Comparison of ENCODE assay signal across 32 cellular contexts in genomic region chr1:43277116-43277876, GRCh38. TPM values are rescaled to one million over a fixed set of nuclear protein-coding genes. Genes with fewer than 3 reads are reported as not detected.
DNase-seq lines count a peak whose midpoint lies in the region; TF ChIP-seq lines count a peak whose summit lies in the region.
"Had no signal": no experiment of that assay in that cellular context is flagged by ENCODE, and none has a peak within 500 bp of the region (broad histone marks: within the 10 kb centered on the region; RNA-seq: fewer than 3 reads in every experiment).

No MANE protein-coding gene starts in this region.

- H3K9me3 Mint-ChIP-seq in chondrocyte (ENCODE audit: low read depth) (no peaks in the 10 kb centered on the region), progenitor cell of endocrine pancreas (ENCODE audit: low read depth) (no peaks in the 10 kb centered on the region)
- H3K9me3 Mint-ChIP-seq: effector memory CD8-positive, alpha-beta T cell; mesothelial cell of epicardium had no signal

- TF ChIP-seq RAD21 in liver (IDR thresholded peaks at IDR 0.05): peak in 1 of 2 donors; percentile 34

- no peaks in the 10 kb centered on the region for H3K36me3 Mint-ChIP-seq in chondrocyte (ENCODE audit: low read depth)
- H3K36me3 Mint-ChIP-seq in progenitor cell of endocrine pancreas (ENCODE audit: insufficient read depth): peaks cover 21% of the 10 kb centered on the region
- H3K36me3 Mint-ChIP-seq: mesothelial cell of epicardium had no signal

- peak overlapping the region; percentile 52 to 65 for H3K27ac ChIP-seq in liver (ENCODE audit: low read depth in 1 of 2, low read length in 2 of 2)
- H3K27ac ChIP-seq: left ventricle myocardium inferior, RWPE1, SK-N-MC, tibial artery had no signal

- H3K4me1 ChIP-seq in liver (ENCODE audit: control insufficient read depth in 4 of 4, insufficient read depth in 4 of 4, low read length in 3 of 4): peaks cover 11 to 56% (median 36%) of the 10 kb centered on the region in 4 donors

- no peak overlapping the region for H3K27ac Mint-ChIP-seq in chondrocyte (ENCODE audit: unreplicated experiment)
- peak overlapping the region; percentile 94 for H3K27ac Mint-ChIP-seq in progenitor cell of endocrine pancreas
- H3K27ac Mint-ChIP-seq: activated naive CD8-positive, alpha-beta T cell treated with anti-CD3 and anti-CD28 coated beads, Interleukin-2, amount 50 U/mL, for 24 hours; mesothelial cell of epicardium; naive thymus-derived CD4-positive, alpha-beta T cell had no signal

- H3K4me1 Mint-ChIP-seq in chondrocyte (ENCODE audit: low read depth): peaks cover 4% of the 10 kb centered on the region
- peaks cover 33% of the 10 kb centered on the region for H3K4me1 Mint-ChIP-seq in progenitor cell of endocrine pancreas (ENCODE audit: low read depth)
- H3K4me1 Mint-ChIP-seq: mesothelial cell of epicardium had no signal

- H3K27me3 Mint-ChIP-seq in chondrocyte (ENCODE audit: low read depth) (no peaks in the 10 kb centered on the region), progenitor cell of endocrine pancreas (no peaks in the 10 kb centered on the region)
- H3K27me3 Mint-ChIP-seq: activated naive CD8-positive, alpha-beta T cell treated with anti-CD3 and anti-CD28 coated beads, Interleukin-2, amount 50 U/mL, for 24 hours had no signal

- no peaks in the 10 kb centered on the region for H3K36me3 ChIP-seq in liver (ENCODE audit: control insufficient read depth in 4 of 4, insufficient read depth in 3 of 4, low read depth in 1 of 4, low read length in 3 of 4)
- H3K36me3 ChIP-seq: left ventricle myocardium inferior had no signal

- DNase-seq in chondrocyte (ENCODE audit: low spot score): peak; percentile 77
- DNase-seq in progenitor cell of endocrine pancreas (ENCODE audit: low spot score, unreplicated experiment): no peak
- DNase-seq in HCEC 1CT: no peak
- no peak for DNase-seq in GDM1 (lab: John Stamatoyannopoulos, UW)
- DNase-seq in AG08395 (ENCODE audit: low spot score): no peak
- DNase-seq in NCI-H1417 (lab: John Stamatoyannopoulos, UW): no peak
- DNase-seq: activated CD4-positive, alpha-beta T cell treated with anti-CD3 and anti-CD28 coated beads, Interleukin-2, amount 50 U/mL, for 1 hour; activated CD4-positive, CD25-positive, alpha-beta regulatory T cell; activated gamma-delta T cell treated with Interleukin-2 at 50 U/mL for 16 hours; activated naive CD8-positive, alpha-beta T cell treated with anti-CD3 and anti-CD28 coated beads, Interleukin-2, amount 50 U/mL, for 24 hours; activated T-cell treated with anti-CD3 and anti-CD28 coated beads, Interleukin-2, amount 50 U/mL, for 1 hour; C1 segment of cervical spinal cord; central memory CD4-positive, alpha-beta T cell; effector memory CD8-positive, alpha-beta T cell; erythroblast; left ventricle myocardium inferior; naive thymus-derived CD4-positive, alpha-beta T cell; NCI-H146; stimulated activated CD4-positive, alpha-beta T cell treated with anti-CD3 and anti-CD28 coated beads, Interleukin-1b, Interleukin-23, amount 100 ng/mL, for 48 hours; stimulated activated naive CD8-positive, alpha-beta T cell treated with anti-CD3 and anti-CD28 coated beads, Interleukin-15, Interleukin-2, amounts not matched to agents 100 U/mL and 50 U/mL, for 24 hours had no signal

- H3K9me3 ChIP-seq in liver (ENCODE audit: control insufficient read depth in 4 of 4, low read length in 3 of 4): no peaks in the 10 kb centered on the region
- H3K9me3 ChIP-seq: left ventricle myocardium inferior, tibial artery had no signal

- H3K4me3 Mint-ChIP-seq in chondrocyte (ENCODE audit: unreplicated experiment): no peak overlapping the region
- H3K4me3 Mint-ChIP-seq in progenitor cell of endocrine pancreas (ENCODE audit: low read depth): no peak overlapping the region
- H3K4me3 Mint-ChIP-seq: activated naive CD8-positive, alpha-beta T cell treated with anti-CD3 and anti-CD28 coated beads, Interleukin-2, amount 50 U/mL, for 24 hours; effector memory CD8-positive, alpha-beta T cell; IgD-negative memory B cell; mesothelial cell of epicardium; naive thymus-derived CD4-positive, alpha-beta T cell had no signal

- no peak overlapping the region for H3K9ac ChIP-seq in liver (ENCODE audit: low read depth in 1 of 2, low read length in 2 of 2)

- WGBS in liver: 49% methylated on average over 7 of the region's 7 CpGs

- TF ChIP-seq CTCF in chondrocyte (IDR thresholded peaks at IDR 0.05): no peak
- TF ChIP-seq CTCF in liver (IDR thresholded peaks at IDR 0.05; ENCODE audit: low read depth, low read length, missing input control): no peak
- no peak for TF ChIP-seq CTCF in progenitor cell of endocrine pancreas (IDR thresholded peaks at IDR 0.05; ENCODE audit: unreplicated experiment)

- H3K4me3 ChIP-seq in liver (ENCODE audit: low read depth in 1 of 3, low read length in 3 of 3): no peak overlapping the region
- H3K4me3 ChIP-seq: left ventricle myocardium inferior, SK-N-MC, smooth muscle cell, tibial artery had no signal

- no peaks in the 10 kb centered on the region for H3K27me3 ChIP-seq in liver (ENCODE audit: control insufficient read depth in 4 of 4, insufficient read depth in 4 of 4, low read length in 3 of 4)

TF ChIP-seq in liver, 16 proteins besides CTCF, POLR2A, EP300 and RAD21:
- TF ChIP-seq ZBTB33 (IDR thresholded peaks at IDR 0.05): no peak
- peak; percentile 66 for TF ChIP-seq SP1 (IDR thresholded peaks at IDR 0.05)
- TF ChIP-seq EGR1 (IDR thresholded peaks at IDR 0.05; ENCODE audit: low read depth in 2 of 2): no peak
- TF ChIP-seq HNF4G (IDR thresholded peaks at IDR 0.05): peak; percentile 83
- TF ChIP-seq JUND (IDR thresholded peaks at IDR 0.05): peak in 1 of 2 donors; percentile 37
- TF ChIP-seq RXRA (IDR thresholded peaks at IDR 0.05): peak; percentile 75 to 76
- TF ChIP-seq HNF4A (conservative IDR thresholded peaks at IDR 0.05): peak; percentile 96
- TF ChIP-seq REST (IDR thresholded peaks at IDR 0.05): peak; percentile 33
TF ChIP-seq in liver: peak in this region for 6.

RNA-seq across cellular contexts. Expression of gene TMEM125, which starts 7.5 kb away (rescaled TPM):
- total RNA-seq in chondrocyte: not detected in 3 replicates
- total RNA-seq in liver: 1 to 10 TPM in 1 of 2 donors, under 1 TPM in 1; 0.61 to 1.0 TPM
- under 1 TPM; 0.21 to 0.76 TPM for polyA plus RNA-seq in liver
- total RNA-seq in progenitor cell of endocrine pancreas: 38.7 and 41.1 TPM in 2 replicates
- total RNA-seq: G401; glomerular endothelial cell; left ventricle myocardium inferior; NCI-H460; osteoblast; T-helper 1 cell treated with Interleukin-12 subunit alpha and Interleukin-12 subunit beta and Interleukin-4 antibody, amounts not matched to agents 30 ng/mL and 1 ng/mL, for 36 hours had no signal
- polyA plus RNA-seq: IgD-negative memory B cell had no signal

RNA-seq across cellular contexts. Expression of gene C1orf210, which starts 8.1 kb away (rescaled TPM):
- not detected in 3 replicates for total RNA-seq in chondrocyte
- total RNA-seq in liver: 1 to 10 TPM in 1 of 2 donors, under 1 TPM in 1; 0.75 to 5.0 TPM
- polyA plus RNA-seq in liver: 1 to 10 TPM in 1 of 2 donors, under 1 TPM in 1; 0.80 to 1.7 TPM
- 31.4 and 34.3 TPM in 2 replicates for total RNA-seq in progenitor cell of endocrine pancreas
- total RNA-seq: G401; glomerular endothelial cell; left ventricle myocardium inferior; naive thymus-derived CD4-positive, alpha-beta T cell; osteoblast; T-helper 1 cell treated with Interleukin-12 subunit alpha and Interleukin-12 subunit beta and Interleukin-4 antibody, amounts not matched to agents 30 ng/mL and 1 ng/mL, for 36 hours had no signal
- polyA plus RNA-seq: IgD-negative memory B cell; naive thymus-derived CD4-positive, alpha-beta T cell had no signal

RNA-seq across cellular contexts. Expression of gene TIE1, which starts 23.5 kb away (rescaled TPM):
- total RNA-seq in chondrocyte (not detected in 3 replicates), liver (10 to 100 TPM; 10.4 to 17.6 TPM), progenitor cell of endocrine pancreas (0.53 and 1.2 TPM in 2 replicates)
- 1 to 10 TPM; 3.6 to 7.3 TPM for polyA plus RNA-seq in liver
- total RNA-seq: G401, NCI-H460, osteoblast had no signal
- polyA plus RNA-seq: IgD-negative memory B cell; naive thymus-derived CD4-positive, alpha-beta T cell had no signal

Comparison
In these comparisons a context has a peak if more than half of its experiments do, and no peak if none do; other contexts are left out.
1. RNA of gene TMEM125, which starts 7.5 kb away (total RNA-seq): 38.7 to 41.1 TPM in progenitor cell of endocrine pancreas; 0.61 to 1.0 TPM in liver and not detected in chondrocyte; every median in the first group is over 10 times any median in the second.